Comparison of ENCODE assay signal across 8 cellular contexts in genomic region chr17:48074322-48075054, GRCh38. TPM values are rescaled to one million over a fixed set of nuclear protein-coding genes. Genes with fewer than 3 reads are reported as not detected.
DNase-seq lines count a peak whose midpoint lies in the region; ATAC-seq, FAIRE-seq and TF ChIP-seq lines count a peak whose summit lies in the region.

No MANE protein-coding gene starts in this region.

- no peak overlapping the region for H4K91ac ChIP-seq in H1 (replicated peaks; ENCODE audit: insufficient read length, low read length)

- H4K8ac ChIP-seq in H1 (ENCODE audit: extremely low read depth, insufficient read depth, low read length) = no peak overlapping the region

- no peaks in the 10 kb centered on the region for H3K79me1 ChIP-seq in H1 (ENCODE audit: low read depth, low read length)

- H2AFZ ChIP-seq in H1 (ENCODE audit: low read length) = no peak overlapping the region

- peaks cover 15 to 57% (median 36%) of the 10 kb centered on the region in 4 experiments for H3K36me3 ChIP-seq in H1 (ENCODE audit: control insufficient read depth in 2 of 4, insufficient read depth in 4 of 4, low read length in 3 of 4)

- no peaks in the 10 kb centered on the region for H3K9me3 ChIP-seq in H1 (ENCODE audit: insufficient read depth in 2 of 2, low read depth in 1 of 2, low read length in 1 of 2)

- H3K27ac ChIP-seq in H1 (ENCODE audit: low read depth, low read length) = no peak overlapping the region

- no peaks in the 10 kb centered on the region for H3K27me3 ChIP-seq in H1 (replicated peaks in 1 of 4; ENCODE audit: control insufficient read depth in 3 of 4, extremely low read depth in 1 of 4, insufficient read depth in 3 of 4, low read length in 3 of 4)

- peak; percentile 67 to 75 for TF ChIP-seq RAD21 in H1 (IDR thresholded peaks at IDR 0.05 in 1 of 2, conservative IDR thresholded peaks at IDR 0.05 in 1 of 2; ENCODE audit: low read depth in 2 of 2, low read length in 2 of 2)

- CTCF ChIA-PET in H1 (lab: Charles Lee; ENCODE audit: partially characterized antibody) = interaction anchor here (0.7 to 14.0 kb wide), 25 partner anchors 8 to 272 kb away, joined by 3 to 203 read pairs (median 6); partner anchors contain the start of genes NFE2L1 and SNX11

- DNase-seq in AG20443 (ENCODE audit: low spot score) (peak; percentile 68), H54 (ENCODE audit: insufficient read length, low spot score) (no peak), NCI-H748 (lab: John Stamatoyannopoulos, UW; ENCODE audit: unreplicated experiment) (peak; percentile 74), H1 (ENCODE audit: low read depth in 1 of 2, low spot score in 2 of 2) (peak in 1 of 2 experiments; percentile 83), middle frontal gyrus (ENCODE audit: extremely low spot score, low spot score) (peak; percentile 66)
- peak; percentile 56 to 58 for DNase-seq in activated CD8-positive, alpha-beta memory T cell treated with anti-CD3 and anti-CD28 coated beads for 1 hour (ENCODE audit: extremely low read depth in 1 of 2, low read depth in 1 of 2)
- DNase-seq in stimulated activated CD8-positive, alpha-beta memory T cell treated with anti-CD3 and anti-CD28 coated beads, Interleukin-4, amount 100 ng/mL, for 4 hours (ENCODE audit: low read depth in 2 of 2, low spot score in 1 of 2) = peak; percentile 37 to 66

- no peak overlapping the region for H2BK5ac ChIP-seq in H1 (ENCODE audit: low read depth, low read length)

- TF ChIP-seq POLR2A in H54 (IDR thresholded peaks at IDR 0.05; ENCODE audit: low read depth, low read length) = no peak
- no peak for TF ChIP-seq POLR2A in H1 (IDR thresholded peaks at IDR 0.05; ENCODE audit: control extremely low read depth in 1 of 2, low read depth in 2 of 2, low read length in 2 of 2)

- H3K23ac ChIP-seq in H1 (ENCODE audit: insufficient read length) = no peak overlapping the region

- no peaks in the 10 kb centered on the region for H3K23me2 ChIP-seq in H1 (ENCODE audit: low read depth, low read length)

- H3K4me2 ChIP-seq in H1 (ENCODE audit: insufficient read depth in 1 of 2, low read depth in 2 of 2, low read length in 2 of 2) = no peak overlapping the region

- no peak for ATAC-seq in GM21390 (IDR thresholded peaks at IDR 0.05; ENCODE audit: unreplicated experiment)

- TF ChIP-seq CTCF in H1 (IDR thresholded peaks at IDR 0.05; ENCODE audit: control extremely low read depth in 1 of 3, insufficient read depth in 1 of 3, low read depth in 1 of 3, low read length in 3 of 3) = peak in 2 of 3 experiments; percentile 75 to 77; a peak in 3 of 4 replicates

- no peak overlapping the region for H2BK12ac ChIP-seq in H1 (ENCODE audit: low read depth, low read length)

- no peak overlapping the region for H3K14ac ChIP-seq in H1 (ENCODE audit: insufficient read length)

- H2AK5ac ChIP-seq in H1 (ENCODE audit: low read depth, low read length) = no peak overlapping the region

- H3K18ac ChIP-seq in H1 (ENCODE audit: extremely low read depth, low read length) = no peak overlapping the region

- H3K9ac ChIP-seq in H1 (replicated peaks in 1 of 4; ENCODE audit: extremely low read depth in 1 of 4, low read depth in 3 of 4, low read length in 3 of 4) = no peak overlapping the region

- H2BK120ac ChIP-seq in H1 (replicated peaks; ENCODE audit: low read depth, low read length) = no peak overlapping the region

- POLR2A ChIA-PET in H1 (lab: Charles Lee; ENCODE audit: partially characterized antibody) = interaction anchor here (0.9 to 41.8 kb wide), 5 partner anchors 12 to 63 kb away, joined by 3 to 1227 read pairs (median 5); partner anchors contain the start of genes COPZ2 and NFE2L1

- FAIRE-seq in H54 (lab: Jason Lieb, UNC) (peak; percentile 48), H1 (lab: Jason Lieb, UNC) (no peak)

- no peak overlapping the region for H2BK20ac ChIP-seq in H1 (ENCODE audit: low read length)

- H3K4me3 ChIP-seq in H1 (ENCODE audit: extremely low read depth in 1 of 4, insufficient read depth in 2 of 4, low read depth in 3 of 4, low read length in 4 of 4) = no peak overlapping the region

- no peak overlapping the region for H4K5ac ChIP-seq in H1 (ENCODE audit: insufficient read length, low read depth, low read length)

- H4K20me1 ChIP-seq in H1 (replicated peaks in 1 of 2; ENCODE audit: control insufficient read depth in 1 of 2, insufficient read depth in 2 of 2, low read length in 2 of 2) = peaks cover 0 to 10% of the 10 kb centered on the region in 2 experiments

- H3K56ac ChIP-seq in H1 (replicated peaks; ENCODE audit: insufficient read length, low read depth, low read length) = no peak overlapping the region

- 100% methylated on average over 4 of the region's 4 CpGs; no CpG with 5 or more reads in 1 of the 2 experiments for WGBS in H1 (ENCODE audit: extremely low coverage in 1 of 2, insufficient coverage in 1 of 2, insufficient read length in 1 of 2, insufficient replicate concordance in 2 of 2, low coverage in 1 of 2, low lambda C conversion rate in 2 of 2, missing lambda C conversion rate in 1 of 2), 2 experiments

- no peaks in the 10 kb centered on the region for H3K4me1 ChIP-seq in H1 (replicated peaks in 1 of 4; ENCODE audit: control insufficient read depth in 3 of 4, insufficient read depth in 4 of 4, low read length in 3 of 4)

- peaks cover 0 to 23% of the 10 kb centered on the region in 2 experiments; a peak in 2 of 4 replicates for H3K79me2 ChIP-seq in H1 (ENCODE audit: control insufficient read depth in 1 of 2, insufficient read depth in 2 of 2, low read length in 2 of 2)

- no peak overlapping the region for H2BK15ac ChIP-seq in H1 (ENCODE audit: low read length)

- H3K4ac ChIP-seq in H1 (replicated peaks; ENCODE audit: insufficient read length, low read depth, low read length) = no peak overlapping the region

- no peak for TF ChIP-seq EP300 in H1 (IDR thresholded peaks at IDR 0.05; ENCODE audit: borderline replicate concordance in 1 of 2, low read depth in 2 of 2, low read length in 2 of 2)

TF ChIP-seq in H1, 55 proteins besides CTCF, POLR2A, EP300 and RAD21:
- TF ChIP-seq, protein P1, sequence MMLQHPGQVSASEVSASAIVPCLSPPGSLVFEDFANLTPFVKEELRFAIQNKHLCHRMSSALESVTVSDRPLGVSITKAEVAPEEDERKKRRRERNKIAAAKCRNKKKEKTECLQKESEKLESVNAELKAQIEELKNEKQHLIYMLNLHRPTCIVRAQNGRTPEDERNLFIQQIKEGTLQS (IDR thresholded peaks at IDR 0.05; ENCODE audit: insufficient read depth, low read depth, low read length) = no peak
- TF ChIP-seq YY1 (IDR thresholded peaks at IDR 0.05; ENCODE audit: low read depth, low read length) = no peak
- TF ChIP-seq SIN3A (conservative IDR thresholded peaks at IDR 0.05 in 1 of 2, IDR thresholded peaks at IDR 0.05 in 1 of 2; ENCODE audit: low read depth in 1 of 2, low read length in 2 of 2) = no peak

RNA-seq across cellular contexts. Expression of gene NFE2L1, which starts 26.3 kb away (rescaled TPM):
- total RNA-seq in H1 (2021; fragmentation: NEBNext Ultra II Directional; extraction: Animal tissue kit (Norgen Biotek cat#: 25700)) = 140 and 148 TPM in 2 replicates
- polyA plus RNA-seq in H1 (2011; rRNA removed) = 143 and 173 TPM in 2 replicates
- 181 TPM for polyA plus RNA-seq in H1 (2011; cell fraction: cytosol; rRNA removed)
- 178 TPM for polyA plus RNA-seq in H1 (2011; cell fraction: nucleus; rRNA removed)
- 161 to 195 TPM (median 173 TPM) in 4 replicates for polyA plus RNA-seq in H1 (2012, experiment 1 of 2)
- polyA plus RNA-seq in H1 (2012, experiment 2 of 2) = 101 TPM
- polyA plus RNA-seq in H1 (2013, experiment 1 of 2) = 146 TPM
- polyA plus RNA-seq in H1 (2013, experiment 2 of 2) = 156 TPM
- polyA minus RNA-seq in H1 (2011; rRNA and poly(A)+ RNA removed) = 193 and 224 TPM in 2 replicates
- 160 TPM for polyA minus RNA-seq in H1 (2011; cell fraction: cytosol; rRNA and poly(A)+ RNA removed)
- polyA minus RNA-seq in H1 (2011; cell fraction: nucleus; rRNA and poly(A)+ RNA removed) = 99.1 TPM

RNA-seq across cellular contexts. Expression of gene CBX1, which starts 26.8 kb away (rescaled TPM):
- total RNA-seq in H1 (2021; fragmentation: NEBNext Ultra II Directional; extraction: Animal tissue kit (Norgen Biotek cat#: 25700)) = 166 and 173 TPM in 2 replicates
- 23.8 and 38.7 TPM in 2 replicates for polyA plus RNA-seq in H1 (2011; rRNA removed)
- 61.9 TPM for polyA plus RNA-seq in H1 (2011; cell fraction: cytosol; rRNA removed)
- polyA plus RNA-seq in H1 (2011; cell fraction: nucleus; rRNA removed) = 16.3 TPM
- polyA plus RNA-seq in H1 (2012, experiment 1 of 2) = 166 to 245 TPM (median 172 TPM) in 4 replicates
- polyA plus RNA-seq in H1 (2012, experiment 2 of 2) = 24.6 TPM
- 109 TPM for polyA plus RNA-seq in H1 (2013, experiment 1 of 2)
- polyA plus RNA-seq in H1 (2013, experiment 2 of 2) = 111 TPM
- 23.7 and 25.9 TPM in 2 replicates for polyA minus RNA-seq in H1 (2011; rRNA and poly(A)+ RNA removed)
- 42.8 TPM for polyA minus RNA-seq in H1 (2011; cell fraction: cytosol; rRNA and poly(A)+ RNA removed)
- 20.1 TPM for polyA minus RNA-seq in H1 (2011; cell fraction: nucleus; rRNA and poly(A)+ RNA removed)

RNA-seq across cellular contexts. Expression of gene SNX11, which starts 33.1 kb away (rescaled TPM):
- 20.9 and 21.1 TPM in 2 replicates for total RNA-seq in H1 (2021; fragmentation: NEBNext Ultra II Directional; extraction: Animal tissue kit (Norgen Biotek cat#: 25700))
- polyA plus RNA-seq in H1 (2011; rRNA removed) = 16.3 and 21.4 TPM in 2 replicates
- 18.8 TPM for polyA plus RNA-seq in H1 (2011; cell fraction: cytosol; rRNA removed)
- polyA plus RNA-seq in H1 (2011; cell fraction: nucleus; rRNA removed) = 14.8 TPM
- 19.2 to 22.5 TPM (median 21.5 TPM) in 4 replicates for polyA plus RNA-seq in H1 (2012, experiment 1 of 2)
- 27.4 TPM for polyA plus RNA-seq in H1 (2012, experiment 2 of 2)
- 11.7 TPM for polyA plus RNA-seq in H1 (2013, experiment 1 of 2)
- 11.8 TPM for polyA plus RNA-seq in H1 (2013, experiment 2 of 2)
- 22.9 and 30.3 TPM in 2 replicates for polyA minus RNA-seq in H1 (2011; rRNA and poly(A)+ RNA removed)
- polyA minus RNA-seq in H1 (2011; cell fraction: cytosol; rRNA and poly(A)+ RNA removed) = 14.1 TPM
- polyA minus RNA-seq in H1 (2011; cell fraction: nucleus; rRNA and poly(A)+ RNA removed) = 10.5 TPM

RNA-seq across cellular contexts. Expression of gene COPZ2, which starts 36.9 kb away (rescaled TPM):
- total RNA-seq in H1 (2021; fragmentation: NEBNext Ultra II Directional; extraction: Animal tissue kit (Norgen Biotek cat#: 25700)) = not detected in 2 replicates
- 0.24 and 0.25 TPM in 2 replicates for polyA plus RNA-seq in H1 (2011; rRNA removed)
- polyA plus RNA-seq in H1 (2011; cell fraction: cytosol; rRNA removed) = 0.23 TPM
- 0.47 TPM for polyA plus RNA-seq in H1 (2011; cell fraction: nucleus; rRNA removed)
- 0.34 to 0.45 TPM in 2 of 4 replicates, not detected in the others for polyA plus RNA-seq in H1 (2012, experiment 1 of 2)
- not detected for polyA plus RNA-seq in H1 (2012, experiment 2 of 2)
- 0.41 TPM for polyA plus RNA-seq in H1 (2013, experiment 1 of 2)
- 0.70 TPM for polyA plus RNA-seq in H1 (2013, experiment 2 of 2)
- not detected in 2 replicates for polyA minus RNA-seq in H1 (2011; rRNA and poly(A)+ RNA removed)
- not detected for polyA minus RNA-seq in H1 (2011; cell fraction: cytosol; rRNA and poly(A)+ RNA removed)
- not detected for polyA minus RNA-seq in H1 (2011; cell fraction: nucleus; rRNA and poly(A)+ RNA removed)
